ENCODE assay signal across 15 cellular contexts in genomic region chrX:375181-376036, GRCh38. TPM values are rescaled to one million over a fixed set of nuclear protein-coding genes. Genes with fewer than 3 reads are reported as not detected.
DNase-seq lines count a peak whose midpoint lies in the region; ATAC-seq and TF ChIP-seq lines count a peak whose summit lies in the region.
"Had no signal": no experiment of that assay in that cellular context is flagged by ENCODE, and none has a peak within 500 bp of the region (broad histone marks: within the 10 kb centered on the region; RNA-seq: fewer than 3 reads in every experiment).

No MANE protein-coding gene starts in this region.

- no peak overlapping the region for H3K9ac ChIP-seq in BLaER1 treated with 17β-estradiol and CSF1 and Interleukin-3, amounts not matched to agents 10 nM and 100 nM

- H3K9me2 ChIP-seq in DOHH2 (replicated peaks; ENCODE audit: control insufficient read depth, low read length): no peaks in the 10 kb centered on the region

- no peak for TF ChIP-seq CTCF in DOHH2 (IDR thresholded peaks at IDR 0.05; ENCODE audit: low read depth, low read length, poor library complexity, severe bottlenecking)

- no peak overlapping the region for H3K27ac Mint-ChIP-seq in activated naive CD8-positive, alpha-beta T cell treated with anti-CD3 and anti-CD28 coated beads, Interleukin-2, amount 50 U/mL, for 24 hours
- peak overlapping the region in 1 of 6 donors; percentile 54 for H3K27ac Mint-ChIP-seq in naive B cell
- H3K27ac Mint-ChIP-seq: dendritic cell treated with granulocyte-macrophage colony-stimulating factor and Interleukin-4, amounts not matched to agents 40 ng/mL and 50 ng/mL, for 4 days had no signal

- H3K4me2 ChIP-seq in BLaER1 treated with 17β-estradiol and CSF1 and Interleukin-3, amounts not matched to agents 10 nM and 100 nM: peak overlapping the region in 9 of 11 experiments; percentile 89 to 97 (median 95); a peak in 13 of 22 replicates
- peak overlapping the region; percentile 95 for H3K4me2 ChIP-seq in DOHH2 (ENCODE audit: low read length)

- no peaks in the 10 kb centered on the region for H3K9me3 Mint-ChIP-seq in activated naive CD8-positive, alpha-beta T cell treated with anti-CD3 and anti-CD28 coated beads, Interleukin-2, amount 50 U/mL, for 24 hours
- H3K9me3 Mint-ChIP-seq in naive B cell: peaks cover 0 to 1% (median 0%) of the 10 kb centered on the region in 7 donors
- H3K9me3 Mint-ChIP-seq: dendritic cell treated with granulocyte-macrophage colony-stimulating factor and Interleukin-4, amounts not matched to agents 40 ng/mL and 50 ng/mL, for 4 days had no signal

- peaks cover 28% of the 10 kb centered on the region for H3K27me3 Mint-ChIP-seq in activated naive CD8-positive, alpha-beta T cell treated with anti-CD3 and anti-CD28 coated beads, Interleukin-2, amount 50 U/mL, for 24 hours
- H3K27me3 Mint-ChIP-seq in naive B cell: peaks cover 21 to 47% (median 32%) of the 10 kb centered on the region in 3 donors

- H3K79me2 ChIP-seq in DOHH2 (ENCODE audit: control insufficient read depth, low read length): peaks cover 86% of the 10 kb centered on the region

- peak overlapping the region; percentile 77 for H3K4me3 Mint-ChIP-seq in activated naive CD8-positive, alpha-beta T cell treated with anti-CD3 and anti-CD28 coated beads, Interleukin-2, amount 50 U/mL, for 24 hours
- H3K4me3 Mint-ChIP-seq in naive B cell: peak overlapping the region; percentile 56 to 87 (median 78)
- H3K4me3 Mint-ChIP-seq: dendritic cell treated with granulocyte-macrophage colony-stimulating factor and Interleukin-4, amounts not matched to agents 40 ng/mL and 50 ng/mL, for 4 days had no signal

- no peak overlapping the region for H3K27ac ChIP-seq in BLaER1 treated with 17β-estradiol and CSF1 and Interleukin-3, amounts not matched to agents 10 nM and 100 nM
- no peak overlapping the region for H3K27ac ChIP-seq in DOHH2 (ENCODE audit: low read depth, low read length)
- H3K27ac ChIP-seq: adrenal gland had no signal

- no peaks in the 10 kb centered on the region for H3K36me3 ChIP-seq in BLaER1 treated with 17β-estradiol and CSF1 and Interleukin-3, amounts not matched to agents 10 nM and 100 nM
- peaks cover 33% of the 10 kb centered on the region for H3K36me3 ChIP-seq in DOHH2 (ENCODE audit: control insufficient read depth, low read length)
- H3K36me3 ChIP-seq: adrenal gland had no signal

- peaks cover 4% of the 10 kb centered on the region for H3K36me3 Mint-ChIP-seq in activated naive CD8-positive, alpha-beta T cell treated with anti-CD3 and anti-CD28 coated beads, Interleukin-2, amount 50 U/mL, for 24 hours (ENCODE audit: low read depth)
- peaks cover 0 to 5% of the 10 kb centered on the region in 2 donors for H3K36me3 Mint-ChIP-seq in naive B cell

- H3K4me1 ChIP-seq in BLaER1 treated with 17β-estradiol and CSF1 and Interleukin-3, amounts not matched to agents 10 nM and 100 nM: peaks cover 21 to 71% (median 64%) of the 10 kb centered on the region in 10 experiments
- H3K4me1 ChIP-seq in DOHH2 (ENCODE audit: control insufficient read depth, low read length): peaks cover 50% of the 10 kb centered on the region

- H3K4me3 ChIP-seq in BLaER1 treated with 17β-estradiol and CSF1 and Interleukin-3, amounts not matched to agents 10 nM and 100 nM: no peak overlapping the region
- H3K4me3 ChIP-seq in DOHH2 (ENCODE audit: low read length): peak overlapping the region; percentile 98
- H3K4me3 ChIP-seq: adrenal gland had no signal

- peaks cover 31 to 88% (median 71%) of the 10 kb centered on the region in 11 experiments for H4K20me1 ChIP-seq in BLaER1 treated with 17β-estradiol and CSF1 and Interleukin-3, amounts not matched to agents 10 nM and 100 nM
- H4K20me1 ChIP-seq in DOHH2 (ENCODE audit: control insufficient read depth, insufficient read depth, low read depth, low read length): 0 out of 2 replicates have a peak, but pooled peaks cover 3% of the 10 kb centered on the region

- H3K4me1 Mint-ChIP-seq in activated naive CD8-positive, alpha-beta T cell treated with anti-CD3 and anti-CD28 coated beads, Interleukin-2, amount 50 U/mL, for 24 hours: peaks cover 38% of the 10 kb centered on the region
- H3K4me1 Mint-ChIP-seq in naive B cell: peaks cover 28 to 32% (median 30%) of the 10 kb centered on the region in 3 donors

- peaks cover 53 to 59% (median 58%) of the 10 kb centered on the region in 11 experiments for H3K27me3 ChIP-seq in BLaER1 treated with 17β-estradiol and CSF1 and Interleukin-3, amounts not matched to agents 10 nM and 100 nM
- H3K27me3 ChIP-seq in DOHH2 (ENCODE audit: control insufficient read depth, low read length): no peaks in the 10 kb centered on the region

- H3K9me3 ChIP-seq in BLaER1 treated with 17β-estradiol and CSF1 and Interleukin-3, amounts not matched to agents 10 nM and 100 nM (replicated peaks in 1 of 11): no peaks in the 10 kb centered on the region
- no peaks in the 10 kb centered on the region for H3K9me3 ChIP-seq in DOHH2 (ENCODE audit: control insufficient read depth, insufficient read depth, low read length)
- H3K9me3 ChIP-seq: adrenal gland had no signal

- peaks cover 30% of the 10 kb centered on the region for H3F3A ChIP-seq in DOHH2 (ENCODE audit: control insufficient read depth, insufficient read depth)

- ATAC-seq in activated naive CD8-positive, alpha-beta T cell treated with anti-CD3 and anti-CD28 coated beads, Interleukin-2, amount 50 U/mL, for 24 hours: no peak
- ATAC-seq in naive B cell (ENCODE audit: low read depth in 2 of 2): no peak
- ATAC-seq in GM18861 (IDR thresholded peaks at IDR 0.05; ENCODE audit: unreplicated experiment): no peak

- no peak for DNase-seq in activated naive CD8-positive, alpha-beta T cell treated with anti-CD3 and anti-CD28 coated beads, Interleukin-2, amount 50 U/mL, for 24 hours
- DNase-seq in naive B cell (no peak), cerebellum (ENCODE audit: low spot score) (no peak), NCI-H1092 treated with DMSO at 0.1 percent for 48 hours (lab: John Stamatoyannopoulos, UW) (no peak), D341Med (ENCODE audit: low spot score) (no peak)
- DNase-seq: adrenal gland, C1 segment of cervical spinal cord, GDM1, Kasumi-1, NCI-H2171 treated with DMSO at 0.1 percent for 48 hours, substantia nigra had no signal

RNA-seq across cellular contexts. Expression of gene PPP2R3B, which starts 11.3 kb away (rescaled TPM):
- 10 to 100 TPM in 4 of 6 donors, 1 to 10 TPM in 2; 8.3 to 17.4 (median 12.4) TPM for polyA plus RNA-seq in naive B cell (ENCODE audit: low read depth in 6 of 6)
- total RNA-seq in cerebellum: 13.6 TPM

RNA-seq across cellular contexts. Expression of gene GTPBP6, which starts 56.8 kb away (rescaled TPM):
- 10 to 100 TPM; 37.7 to 54.0 (median 41.6) TPM for polyA plus RNA-seq in naive B cell (ENCODE audit: low read depth in 6 of 6)
- 11.6 TPM for total RNA-seq in cerebellum
